25 cellular contexts compared by ENCODE assay signal in the genomic region with DNA sequence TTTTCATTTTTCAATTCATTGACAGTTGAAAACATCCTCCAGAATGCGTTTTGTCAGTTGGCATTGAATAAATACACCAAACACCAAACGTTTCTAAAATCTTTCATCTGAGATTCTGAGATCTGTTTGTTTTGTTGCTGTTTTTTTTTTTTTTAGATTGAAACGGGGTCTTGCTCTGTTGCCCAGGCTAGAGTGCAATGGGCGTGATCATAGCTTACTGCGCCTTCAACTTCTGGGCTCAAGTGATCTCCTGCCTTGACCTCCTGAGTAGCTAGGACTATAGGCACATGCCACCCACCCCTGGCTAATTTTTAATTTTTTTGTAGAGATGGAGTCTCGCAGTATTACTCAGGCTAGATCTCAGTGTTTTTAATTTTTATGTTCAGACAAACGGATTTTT.
"Had no signal": no experiment of that assay in that cellular context is flagged by ENCODE, and none has a peak within 500 bp of the region (broad histone marks: within the 10 kb centered on the region; RNA-seq: fewer than 3 reads in every experiment).

No MANE protein-coding gene starts in this region.

- H3K4me1 ChIP-seq: colonic mucosa had no signal

- H3K4me3 ChIP-seq: colonic mucosa, esophagus squamous epithelium, gastrocnemius medialis, heart right ventricle, left lung, lower lobe of right lung, mucosa of descending colon had no signal

- ATAC-seq: effector memory CD8-positive, alpha-beta T cell; esophagus mucosa; gastrocnemius medialis; heart right ventricle; left cardiac atrium; left lung; left ventricle myocardium superior; lower lobe of right lung; mucosa of descending colon had no signal

- DNase-seq: colonic mucosa; cortex of kidney; effector CD8-positive, alpha-beta T cell; effector memory CD8-positive, alpha-beta T cell; endodermal cell; erythroblast; esophagus squamous epithelium; foreskin fibroblast; foreskin melanocyte; gastrocnemius medialis; glutamatergic neuron; head of caudate nucleus; heart right ventricle; hippocampal formation; left cardiac atrium; left lung; left ventricle myocardium superior; lower lobe of right lung; mesenchymal stem cell; mucosa of descending colon; naive B cell had no signal

- H3K27ac ChIP-seq: colonic mucosa, epithelial cell of prostate, esophagus squamous epithelium, left lung, lower lobe of right lung had no signal

- H3K9me3 Mint-ChIP-seq: dendritic cell treated with granulocyte-macrophage colony-stimulating factor and Interleukin-4, amounts not matched to agents 40 ng/mL and 50 ng/mL, for 4 days; effector memory CD8-positive, alpha-beta T cell; endodermal cell; mesothelial cell of epicardium; naive B cell had no signal

- H3K9me3 ChIP-seq: colonic mucosa, esophagus squamous epithelium, gastrocnemius medialis, heart right ventricle, left lung, lower lobe of right lung, mucosa of descending colon had no signal

- H3K4me1 Mint-ChIP-seq: endodermal cell, mesothelial cell of epicardium had no signal

- H3K27ac Mint-ChIP-seq: dendritic cell treated with granulocyte-macrophage colony-stimulating factor and Interleukin-4, amounts not matched to agents 40 ng/mL and 50 ng/mL, for 4 days; effector memory CD8-positive, alpha-beta T cell; endodermal cell; mesothelial cell of epicardium; naive B cell had no signal

- H3K27me3 ChIP-seq: colonic mucosa, esophagus squamous epithelium, gastrocnemius medialis, heart right ventricle, left lung had no signal

- H3K4me3 Mint-ChIP-seq: dendritic cell treated with granulocyte-macrophage colony-stimulating factor and Interleukin-4, amounts not matched to agents 40 ng/mL and 50 ng/mL, for 4 days; effector memory CD8-positive, alpha-beta T cell; endodermal cell; mesothelial cell of epicardium; naive B cell had no signal

- H3K36me3 ChIP-seq: colonic mucosa had no signal

- H3K27me3 Mint-ChIP-seq: dendritic cell treated with granulocyte-macrophage colony-stimulating factor and Interleukin-4, amounts not matched to agents 40 ng/mL and 50 ng/mL, for 4 days; effector memory CD8-positive, alpha-beta T cell; naive B cell had no signal
